Comparison of ENCODE assay signal across 10 cellular contexts in the genomic region with DNA sequence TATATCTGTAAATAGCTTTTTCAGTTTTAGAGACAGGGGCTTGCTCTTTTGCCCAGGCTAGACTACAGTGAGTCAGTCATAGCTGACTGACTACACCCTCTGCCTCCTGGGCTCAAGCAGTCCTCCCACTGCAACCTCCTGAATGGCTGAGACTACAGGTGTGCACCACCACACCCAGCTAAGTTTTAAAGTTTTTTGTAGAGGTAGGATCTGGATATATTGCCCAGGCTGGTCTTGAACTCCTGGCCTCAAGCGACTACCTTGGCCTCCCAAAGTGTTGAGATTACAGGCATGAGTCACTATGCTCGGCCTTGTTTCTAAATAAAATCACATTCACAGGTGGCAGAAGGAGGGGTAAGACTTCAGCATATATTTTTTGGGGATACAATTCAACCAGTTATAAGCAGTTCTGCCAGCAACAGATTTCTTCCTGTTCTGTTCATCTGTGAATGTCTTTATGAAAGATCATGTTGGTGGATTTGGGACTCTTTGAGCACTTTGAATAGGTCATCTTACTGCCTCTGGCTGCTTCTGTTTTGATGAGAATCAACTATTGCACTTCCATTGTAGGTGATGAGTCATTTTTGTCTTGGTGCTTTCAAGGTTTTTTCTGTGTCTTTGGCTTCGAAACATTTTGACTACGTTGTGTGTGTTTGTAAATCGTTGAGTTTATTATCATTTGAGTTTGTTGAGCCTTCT. TPM values are rescaled to one million over a fixed set of nuclear protein-coding genes. Genes with fewer than 3 reads are reported as not detected.
DNase-seq lines count a peak whose midpoint lies in the region; ATAC-seq and TF ChIP-seq lines count a peak whose summit lies in the region.
"Had no signal": no experiment of that assay in that cellular context is flagged by ENCODE, and none has a peak within 500 bp of the region (broad histone marks: within the 10 kb centered on the region; RNA-seq: fewer than 3 reads in every experiment).

No MANE protein-coding gene starts in this region.

- H3K9me3 Mint-ChIP-seq in activated CD8-positive, alpha-beta memory T cell treated with anti-CD3 and anti-CD28 coated beads, Interleukin-2, amount 10 ng/mL, durations not matched to agents 7 days and 5 days (ENCODE audit: low read depth), result no peaks in the 10 kb centered on the region
- peaks cover 5% of the 10 kb centered on the region for H3K9me3 Mint-ChIP-seq in natural killer cell treated with Interleukin-12 subunit alpha and Interleukin-12 subunit beta and Interleukin-15 and Interleukin-18, amount 100 ng/mL, for 72 hours

- H3K4ac ChIP-seq in IMR-90 (ENCODE audit: low read depth, low read length), result no peak overlapping the region

- no peak overlapping the region for H2BK5ac ChIP-seq in IMR-90 (ENCODE audit: low read depth, low read length, poor library complexity, severe bottlenecking)

- CTCF ChIA-PET in activated CD8-positive, alpha-beta memory T cell treated with anti-CD3 and anti-CD28 coated beads, Interleukin-2, amount 10 ng/mL, durations not matched to agents 7 days and 5 days (lab: Charles Lee), result interaction anchor here (1.6 kb wide), 1 partner anchor 61 kb away, joined by 7 read pairs; no protein-coding TSS in a partner anchor
- CTCF ChIA-PET in IMR-90 (lab: Yijun Ruan, JAX), result interaction anchor here (0.5 to 0.6 kb wide), 2 partner anchors 119 to 1471 kb away, joined by 3 read pairs; no protein-coding TSS in a partner anchor

- no peak overlapping the region for H3K9ac ChIP-seq in IMR-90 (ENCODE audit: low read depth, low read length)

- peaks cover 2% of the 10 kb centered on the region; the same call in 1 of the 2 replicates for H3K36me3 ChIP-seq in IMR-90 (ENCODE audit: control insufficient read depth, insufficient read depth, low read length)

- in situ Hi-C loops in IMR-90 (cut with MboI; ENCODE audit: low sequenced_read_pairs), result no loop called here

- no peak overlapping the region for H3K4me3 ChIP-seq in IMR-90 (ENCODE audit: insufficient read depth, low read depth, low read length)

- no peak overlapping the region for H3K27ac ChIP-seq in IMR-90 (ENCODE audit: insufficient read depth, low read length)

- no peak overlapping the region for H3K18ac ChIP-seq in IMR-90 (ENCODE audit: low read depth, low read length)

- no peak overlapping the region for H4K91ac ChIP-seq in IMR-90 (ENCODE audit: insufficient read depth, low read depth, low read length)

- peak overlapping the region; percentile 49 for H3K4me3 Mint-ChIP-seq in activated CD8-positive, alpha-beta memory T cell treated with anti-CD3 and anti-CD28 coated beads, Interleukin-2, amount 10 ng/mL, durations not matched to agents 7 days and 5 days
- peak overlapping the region; percentile 77 for H3K4me3 Mint-ChIP-seq in natural killer cell treated with Interleukin-12 subunit alpha and Interleukin-12 subunit beta and Interleukin-15 and Interleukin-18, amount 100 ng/mL, for 72 hours

- H2AK9ac ChIP-seq in IMR-90 (replicated peaks; ENCODE audit: low read depth, low read length, poor library complexity), result no peak overlapping the region

- H2AK5ac ChIP-seq in IMR-90 (ENCODE audit: low read depth, low read length), result no peak overlapping the region

- WGBS in IMR-90 (ENCODE audit: extremely low coverage in 2 of 2, insufficient read length in 1 of 2), 2 experiments, result no CpG with 5 or more reads among the region's 5 CpGs

- no peak overlapping the region for H4K8ac ChIP-seq in IMR-90 (ENCODE audit: low read depth in 2 of 2, low read length in 2 of 2)

- H3K23ac ChIP-seq in IMR-90 (ENCODE audit: low read depth, low read length), result no peak overlapping the region

- TF ChIP-seq RAD21 in IMR-90 (IDR thresholded peaks at IDR 0.05; ENCODE audit: low read length), result no peak

- H3K36me3 Mint-ChIP-seq in activated CD8-positive, alpha-beta memory T cell treated with anti-CD3 and anti-CD28 coated beads, Interleukin-2, amount 10 ng/mL, durations not matched to agents 7 days and 5 days, result peaks cover 17% of the 10 kb centered on the region
- no peaks in the 10 kb centered on the region for H3K36me3 Mint-ChIP-seq in natural killer cell treated with Interleukin-12 subunit alpha and Interleukin-12 subunit beta and Interleukin-15 and Interleukin-18, amount 100 ng/mL, for 72 hours

- H2AFZ ChIP-seq in IMR-90 (replicated peaks; ENCODE audit: low read length, poor library complexity), result no peak overlapping the region

- DNase-seq in activated CD8-positive, alpha-beta memory T cell treated with anti-CD3 and anti-CD28 coated beads, Interleukin-2, amount 10 ng/mL, durations not matched to agents 7 days and 5 days, result no peak
- no peak for DNase-seq in activated CD8-positive, alpha-beta memory T cell treated with anti-CD3 and anti-CD28 coated beads for 24 hours
- DNase-seq in IMR-90, result peak; percentile 37
- DNase-seq in natural killer cell treated with Interleukin-12 subunit alpha and Interleukin-12 subunit beta and Interleukin-15 and Interleukin-18, amount 100 ng/mL, for 72 hours (ENCODE audit: low spot score), result no peak
- no peak for DNase-seq in middle frontal gyrus (ENCODE audit: extremely low spot score, low spot score)
- DNase-seq in NCI-H2081 treated with DMSO at 0.1 percent for 48 hours (lab: John Stamatoyannopoulos, UW), result no peak
- DNase-seq: naive B cell, NCI-H446 had no signal

- H3K4me2 ChIP-seq in IMR-90 (ENCODE audit: low read depth, low read length), result no peak overlapping the region

- H3K79me1 ChIP-seq in IMR-90 (ENCODE audit: low read depth in 1 of 2, low read length in 2 of 2), result peaks cover 6 to 51% of the 10 kb centered on the region in 2 experiments

- H3K27me3 Mint-ChIP-seq in activated CD8-positive, alpha-beta memory T cell treated with anti-CD3 and anti-CD28 coated beads, Interleukin-2, amount 10 ng/mL, durations not matched to agents 7 days and 5 days, result no peaks in the 10 kb centered on the region
- no peaks in the 10 kb centered on the region for H3K27me3 Mint-ChIP-seq in natural killer cell treated with Interleukin-12 subunit alpha and Interleukin-12 subunit beta and Interleukin-15 and Interleukin-18, amount 100 ng/mL, for 72 hours
- H3K27me3 Mint-ChIP-seq: naive B cell had no signal

- H3K4me1 Mint-ChIP-seq in activated CD8-positive, alpha-beta memory T cell treated with anti-CD3 and anti-CD28 coated beads, Interleukin-2, amount 10 ng/mL, durations not matched to agents 7 days and 5 days, result peaks cover 54% of the 10 kb centered on the region
- H3K4me1 Mint-ChIP-seq in natural killer cell treated with Interleukin-12 subunit alpha and Interleukin-12 subunit beta and Interleukin-15 and Interleukin-18, amount 100 ng/mL, for 72 hours (ENCODE audit: low read depth in 2 of 2), result peaks cover 65 to 80% of the 10 kb centered on the region in 2 donors

- H3K27me3 ChIP-seq in IMR-90 (ENCODE audit: control insufficient read depth, insufficient read depth, low read length), result no peaks in the 10 kb centered on the region

- peaks cover 6% of the 10 kb centered on the region for H3K4me1 ChIP-seq in IMR-90 (ENCODE audit: control insufficient read depth, insufficient read depth, low read length)

- intact Hi-C loops in IMR-90 (cut with micrococcal nuclease), result no loop called here

- BruUV-seq in IMR-90 (replicated peaks; lab: Mats Ljungman, UMichigan), result no TSS peak

- no peak overlapping the region for H3K14ac ChIP-seq in IMR-90 (replicated peaks; ENCODE audit: low read depth, low read length)

- peaks cover 80% of the 10 kb centered on the region for H4K20me1 ChIP-seq in IMR-90 (ENCODE audit: insufficient read depth, low read length)

- H4K5ac ChIP-seq in IMR-90 (ENCODE audit: low read depth, low read length), result no peak overlapping the region

- no peaks in the 10 kb centered on the region for H3K9me3 ChIP-seq in IMR-90 (ENCODE audit: control insufficient read depth, insufficient read depth, low read length)

- POLR2A ChIA-PET in IMR-90 (lab: Charles Lee; ENCODE audit: unreplicated experiment), result no interaction called here

- H3K56ac ChIP-seq in IMR-90 (ENCODE audit: extremely low read depth, insufficient read depth, low read length), result no peak overlapping the region

- no peak for TF ChIP-seq CTCF in IMR-90 (conservative IDR thresholded peaks at IDR 0.05; ENCODE audit: low read depth, low read length)

- no peak overlapping the region for H2BK15ac ChIP-seq in IMR-90 (ENCODE audit: low read depth, low read length)

- H2BK20ac ChIP-seq in IMR-90 (ENCODE audit: low read depth, low read length), result no peak overlapping the region

- ATAC-seq in activated CD8-positive, alpha-beta memory T cell treated with anti-CD3 and anti-CD28 coated beads, Interleukin-2, amount 10 ng/mL, durations not matched to agents 7 days and 5 days, result peak; percentile 79
- peak; percentile 86 for ATAC-seq in HG02610 (IDR thresholded peaks at IDR 0.05; ENCODE audit: unreplicated experiment)
- ATAC-seq in IMR-90 (ENCODE audit: low read depth), result no peak
- ATAC-seq in natural killer cell treated with Interleukin-12 subunit alpha and Interleukin-12 subunit beta and Interleukin-15 and Interleukin-18, amount 100 ng/mL, for 72 hours, result peak; percentile 53 to 88
- no peak for ATAC-seq in SK-N-SH treated with all-trans-retinoic acid at 6 μM for 48 hours

- H2BK120ac ChIP-seq in IMR-90 (ENCODE audit: low read depth, low read length), result no peak overlapping the region

- H3K9me1 ChIP-seq in IMR-90 (ENCODE audit: insufficient read depth, low read length), result peaks cover 15% of the 10 kb centered on the region

- dilution Hi-C loops in IMR-90 (cut with HindIII; ENCODE audit: low sequenced_read_pairs, unreplicated experiment), result no loop called here

- peak overlapping the region; percentile 78 for H3K27ac Mint-ChIP-seq in activated CD8-positive, alpha-beta memory T cell treated with anti-CD3 and anti-CD28 coated beads, Interleukin-2, amount 10 ng/mL, durations not matched to agents 7 days and 5 days
- peak overlapping the region; percentile 75 to 83 for H3K27ac Mint-ChIP-seq in natural killer cell treated with Interleukin-12 subunit alpha and Interleukin-12 subunit beta and Interleukin-15 and Interleukin-18, amount 100 ng/mL, for 72 hours

- TF ChIP-seq POLR2A in IMR-90 (IDR thresholded peaks at IDR 0.05; ENCODE audit: low read depth, low read length), result no peak

TF ChIP-seq in IMR-90, 13 proteins besides CTCF, POLR2A, EP300 and RAD21:
- TF ChIP-seq CEBPB (IDR thresholded peaks at IDR 0.05; ENCODE audit: low read depth, low read length), result 0 out of 2 replicates have a peak, but pooled peaks have one; percentile 6
- TF ChIP-seq BHLHE40 (IDR thresholded peaks at IDR 0.05; ENCODE audit: low read depth, low read length), result no peak

RNA-seq across cellular contexts. Expression of a gene that starts 15.7 kb away (rescaled TPM):
- 100 to 1,000 TPM in 1 of 2 experiments, 10 to 100 TPM in 1; 75.6 to 102 TPM for total RNA-seq in activated CD8-positive, alpha-beta memory T cell treated with anti-CD3 and anti-CD28 coated beads, Interleukin-2, amount 10 ng/mL, durations not matched to agents 7 days and 5 days
- 7.3 and 10.6 TPM in 2 replicates for total RNA-seq in IMR-90 (2012; rRNA removed)
- polyA plus RNA-seq in IMR-90 (2012; rRNA removed), result 10.5 and 10.8 TPM in 2 replicates
- 5.8 and 14.5 TPM in 2 replicates for polyA plus RNA-seq in IMR-90 (2012; cell fraction: cytosol; rRNA removed)
- polyA plus RNA-seq in IMR-90 (2012; cell fraction: nucleus; rRNA removed; ENCODE audit: low replicate concordance), result 43.6 and 56.2 TPM in 2 replicates
- 100 to 1,000 TPM in 1 of 2 donors, 10 to 100 TPM in 1; 82.3 to 128 TPM for total RNA-seq in natural killer cell treated with Interleukin-12 subunit alpha and Interleukin-12 subunit beta and Interleukin-15 and Interleukin-18, amount 100 ng/mL, for 72 hours

Comparison
In these comparisons a context has a peak if more than half of its experiments do, and no peak if none do; other contexts are left out.
1. ATAC-seq: peak in activated CD8-positive, alpha-beta memory T cell treated with anti-CD3 and anti-CD28 coated beads, Interleukin-2, amount 10 ng/mL, durations not matched to agents 7 days and 5 days (single experiment), HG02610 (single experiment) and natural killer cell treated with Interleukin-12 subunit alpha and Interleukin-12 subunit beta and Interleukin-15 and Interleukin-18, amount 100 ng/mL, for 72 hours (2 of 2); none in IMR-90 (single experiment) and SK-N-SH treated with all-trans-retinoic acid at 6 μM for 48 hours (single experiment).